In the genomic region with DNA sequence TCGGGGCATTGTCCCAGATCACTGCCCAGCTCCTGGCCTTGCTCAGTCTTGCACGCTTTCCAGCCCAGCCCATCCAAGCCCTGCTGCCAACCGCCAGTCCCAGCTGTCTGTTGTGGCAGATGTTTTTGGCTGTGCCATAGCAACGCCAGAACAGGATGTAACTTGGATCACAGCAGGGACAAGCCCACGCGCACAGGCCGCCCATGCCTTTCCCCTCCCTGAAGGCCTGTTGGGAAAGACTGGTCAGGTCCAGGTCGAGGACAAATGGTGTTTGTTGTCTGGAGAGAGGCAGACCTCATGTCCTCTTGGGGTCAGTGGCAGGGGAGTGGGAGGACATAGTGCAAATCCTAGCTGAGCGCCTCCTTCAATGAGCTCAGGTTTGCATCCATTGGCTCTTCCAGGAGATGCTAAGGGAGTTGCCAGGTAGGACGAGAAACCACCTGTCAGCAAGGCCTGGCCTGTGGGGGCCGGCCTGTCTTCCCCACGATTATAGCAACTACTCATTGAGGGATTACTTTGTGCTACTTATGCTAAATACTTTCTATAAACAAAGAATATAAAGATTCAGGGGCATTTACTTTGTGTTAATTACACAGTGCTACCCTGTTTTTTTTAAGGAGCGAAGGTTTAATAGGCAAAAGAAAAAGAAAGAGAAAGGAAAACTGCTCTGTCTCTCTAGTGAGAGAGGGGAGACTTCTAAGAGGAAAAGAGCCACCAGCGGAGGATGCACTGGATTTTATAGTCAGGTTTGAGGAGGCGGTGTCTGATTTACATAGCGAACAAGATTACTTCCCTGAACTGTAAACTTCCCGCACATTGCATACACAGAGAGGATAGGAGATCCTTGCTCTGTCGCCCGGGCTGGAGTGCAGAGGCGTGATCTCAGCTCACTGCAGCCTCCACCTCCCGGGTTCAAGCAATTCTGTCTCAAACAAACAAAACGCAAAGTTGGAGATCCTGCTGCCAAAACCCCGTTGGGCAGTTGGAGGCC, we compare ENCODE assay signal across 9 cellular contexts. TPM values are rescaled to one million over a fixed set of nuclear protein-coding genes. Genes with fewer than 3 reads are reported as not detected.
DNase-seq lines count a peak whose midpoint lies in the region; ATAC-seq and TF ChIP-seq lines count a peak whose summit lies in the region.
"Had no signal": no experiment of that assay in that cellular context is flagged by ENCODE, and none has a peak within 500 bp of the region (broad histone marks: within the 10 kb centered on the region; RNA-seq: fewer than 3 reads in every experiment).

No MANE protein-coding gene starts in this region.

- intact Hi-C loops in esophagus squamous epithelium (cut with DNase I): no loop called here

- no peak for TF ChIP-seq POLR2A in esophagus squamous epithelium (IDR thresholded peaks at IDR 0.05)

- WGBS in esophagus squamous epithelium, 2 donors: 16 to 20% methylated on average over 15 to 16 of the region's 23 CpGs

- H3K4me1 ChIP-seq in esophagus squamous epithelium (peaks cover 13 to 49% (median 37%) of the 10 kb centered on the region in 3 donors), muscle layer of duodenum (ENCODE audit: control insufficient read depth in 1 of 2, insufficient read depth in 2 of 2, low read length in 2 of 2) (peaks cover 9 to 45% of the 10 kb centered on the region in 2 donors)
- H3K4me1 ChIP-seq: parathyroid adenoma had no signal

- peak; percentile 63 for DNase-seq in HFF-Myc (ENCODE audit: extremely low read depth, low read depth)
- DNase-seq in RPMI7951 (ENCODE audit: low read depth): peak; percentile 87
- DNase-seq in esophagus squamous epithelium (lab: John Stamatoyannopoulos, UW): no peak
- DNase-seq in NOMO-1 treated with dmso at 0.1 percent for 144 hours (lab: John Stamatoyannopoulos, UW; ENCODE audit: unreplicated experiment): no peak
- DNase-seq in OCI-M1 (lab: John Stamatoyannopoulos, UW): no peak

- no peak for TF ChIP-seq CTCF in HFF-Myc (IDR thresholded peaks at IDR 0.05; ENCODE audit: low read depth, low read length, missing control alignments)
- no peak for TF ChIP-seq CTCF in esophagus squamous epithelium (IDR thresholded peaks at IDR 0.05)

- ATAC-seq in GM19452 (IDR thresholded peaks at IDR 0.05; ENCODE audit: unreplicated experiment) (no peak), GM19467 (IDR thresholded peaks at IDR 0.05; ENCODE audit: unreplicated experiment) (no peak)

- no peaks in the 10 kb centered on the region for H3K36me3 ChIP-seq in esophagus squamous epithelium
- H3K36me3 ChIP-seq in muscle layer of duodenum (ENCODE audit: control insufficient read depth in 1 of 2, insufficient read depth in 2 of 2, low read length in 2 of 2): no peaks in the 10 kb centered on the region

- H3K27me3 ChIP-seq in esophagus squamous epithelium: no peaks in the 10 kb centered on the region
- H3K27me3 ChIP-seq in muscle layer of duodenum (ENCODE audit: low read depth, low read length): no peaks in the 10 kb centered on the region

- no peak overlapping the region for H3K4me3 ChIP-seq in HFF-Myc (replicated peaks; ENCODE audit: low read depth, low read length)
- peak overlapping the region in 2 of 4 donors; percentile 3 to 34 for H3K4me3 ChIP-seq in esophagus squamous epithelium
- peak overlapping the region in 1 of 2 donors; percentile 19 for H3K4me3 ChIP-seq in muscle layer of duodenum (ENCODE audit: low read depth in 1 of 2, low read length in 2 of 2)

- H3K27ac ChIP-seq in esophagus squamous epithelium (peak overlapping the region; percentile 53 to 90 (median 82)), muscle layer of duodenum (ENCODE audit: low read length) (peak overlapping the region; percentile 55)
- H3K27ac ChIP-seq: parathyroid adenoma had no signal

- H3K9me3 ChIP-seq in esophagus squamous epithelium (no peaks in the 10 kb centered on the region), muscle layer of duodenum (ENCODE audit: control insufficient read depth in 1 of 2, low read length in 2 of 2) (no peaks in the 10 kb centered on the region)

RNA-seq across cellular contexts. Expression of a gene that starts 42.8 kb away (rescaled TPM):
- total RNA-seq in RPMI7951 (2014; rRNA removed; shearing (Covaris generic)): 84.3 and 91.2 TPM in 2 replicates
- total RNA-seq in esophagus squamous epithelium: 100 to 1,000 TPM in 3 of 4 donors, 10 to 100 TPM in 1; 67.2 to 142 (median 114) TPM

Comparison
In these comparisons a context has a peak if more than half of its experiments do, and no peak if none do; other contexts are left out.
1. DNase-seq: peak in HFF-Myc (single experiment) and RPMI7951 (single experiment); none in esophagus squamous epithelium (single experiment), NOMO-1 treated with dmso at 0.1 percent for 144 hours (single experiment) and OCI-M1 (single experiment).